21 cellular contexts compared by ENCODE assay signal in genomic region chr16:4979736-4980660, GRCh38. TPM values are rescaled to one million over a fixed set of nuclear protein-coding genes. Genes with fewer than 3 reads are reported as not detected.
DNase-seq lines count a peak whose midpoint lies in the region; ATAC-seq, FAIRE-seq and TF ChIP-seq lines count a peak whose summit lies in the region.
"Had no signal": no experiment of that assay in that cellular context is flagged by ENCODE, and none has a peak within 500 bp of the region (broad histone marks: within the 10 kb centered on the region; RNA-seq: fewer than 3 reads in every experiment).

No MANE protein-coding gene starts in this region.

- TF ChIP-seq RAD21 in K562 (CRISPR knock-in tag; conservative IDR thresholded peaks at IDR 0.05 in 1 of 2, IDR thresholded peaks at IDR 0.05 in 1 of 2), result no peak

- no peak for TF ChIP-seq EP300 in K562 (IDR thresholded peaks at IDR 0.05; ENCODE audit: low read length)

- 0 out of 2 replicates have a peak, but pooled peaks cover 7% of the 10 kb centered on the region for H4K20me1 ChIP-seq in K562 (replicated peaks; ENCODE audit: control insufficient read depth, insufficient read depth, low read length)

- H3K79me2 ChIP-seq in K562 (ENCODE audit: control insufficient read depth, insufficient read depth, low read length), result no peaks in the 10 kb centered on the region

- H3K4me3 ChIP-seq in K562, result no peak overlapping the region
- H3K4me3 ChIP-seq in spleen, result no peak overlapping the region
- no peak overlapping the region for H3K4me3 ChIP-seq in H7 (ENCODE audit: insufficient read depth, low read depth, low read length)
- H3K4me3 ChIP-seq: MG63, Peyer's patch had no signal

- H3K27me3 ChIP-seq in K562 (ENCODE audit: control insufficient read depth in 2 of 2, insufficient read depth in 2 of 2, low read length in 2 of 2) (peaks cover 11 to 33% of the 10 kb centered on the region in 2 experiments; a peak in 3 of 5 replicates), layer of hippocampus (ENCODE audit: control insufficient read depth, insufficient read depth, low read length) (no peaks in the 10 kb centered on the region), spleen (replicated peaks in 1 of 7) (peaks cover 0 to 28% (median 3%) of the 10 kb centered on the region in 7 donors), H7 (ENCODE audit: control insufficient read depth, insufficient read depth, low read length) (no peaks in the 10 kb centered on the region)
- H3K27me3 ChIP-seq: Peyer's patch had no signal

- POLR2A ChIA-PET in K562 (lab: Yijun Ruan, JAX), result interaction anchor here (0.6 kb wide), 1 partner anchor 112 kb away, joined by 3 read pairs; no protein-coding TSS in a partner anchor

- H3K9me3 ChIP-seq in K562 (replicated peaks; ENCODE audit: control insufficient read depth, insufficient read depth, low read depth, low read length), result no peaks in the 10 kb centered on the region
- peaks cover 0 to 18% (median 7%) of the 10 kb centered on the region in 8 donors for H3K9me3 ChIP-seq in spleen
- H3K9me3 ChIP-seq: MG63, Peyer's patch had no signal

- in situ Hi-C loops in K562 (cut with MboI), result no loop called here

- CTCF ChIA-PET in K562 (lab: Yijun Ruan, JAX; ENCODE audit: low intra/inter-chr PET ratio), result no interaction called here

- H3K4me1 ChIP-seq in K562 (replicated peaks in 1 of 2; ENCODE audit: control insufficient read depth in 2 of 2, insufficient read depth in 2 of 2, low read length in 2 of 2) (peaks cover 5 to 8% of the 10 kb centered on the region in 2 experiments; a peak in 4 of 5 replicates), spleen (peaks cover 0 to 8% (median 2%) of the 10 kb centered on the region in 6 donors)
- H3K4me1 ChIP-seq: Peyer's patch had no signal

- no peaks in the 10 kb centered on the region for H3K36me3 ChIP-seq in K562 (ENCODE audit: control insufficient read depth, insufficient read depth, low read length)
- no peaks in the 10 kb centered on the region for H3K36me3 ChIP-seq in spleen
- no peaks in the 10 kb centered on the region for H3K36me3 ChIP-seq in H7 (replicated peaks; ENCODE audit: control insufficient read depth, insufficient read depth, low read length)
- H3K36me3 ChIP-seq: MG63, Peyer's patch had no signal

- H3K27ac ChIP-seq in K562 (ENCODE audit: extremely low read depth, low read depth, low read length) (no peak overlapping the region), layer of hippocampus (ENCODE audit: low read depth, low read length) (peak overlapping the region; percentile 65), spleen (no peak overlapping the region)
- H3K27ac ChIP-seq: Peyer's patch had no signal

- H3K9ac ChIP-seq in K562 (ENCODE audit: insufficient read depth in 1 of 2, low read depth in 2 of 2, low read length in 2 of 2), result no peak overlapping the region

- TF ChIP-seq POLR2A in K562 (conservative IDR thresholded peaks at IDR 0.05) (no peak), spleen (IDR thresholded peaks at IDR 0.05) (no peak)

- intact Hi-C loops in K562 (cut with micrococcal nuclease), result no loop called here
- intact Hi-C loops in spleen (cut with DNase I; ENCODE audit: low total_unique reads), result no loop called here

- WGBS in K562 (ENCODE audit: insufficient coverage, low coverage, missing lambda C conversion rate), result 4% methylated on average over 25 of the region's 25 CpGs
- 65 to 70% (median 69%) methylated on average over 25 of the region's 25 CpGs for WGBS in spleen, 5 donors

- no TSS peak for BruUV-seq in K562 (replicated peaks; lab: Mats Ljungman, UMichigan)

- H2AFZ ChIP-seq in K562 (ENCODE audit: low read depth, low read length), result peak overlapping the region; percentile 71; the same call in 1 of the 2 replicates

- FAIRE-seq in K562 (lab: Jason Lieb, UNC), result peak; percentile 82
- FAIRE-seq: D721Med, GM12892 had no signal

- DNase-seq in OCI-M2 (lab: John Stamatoyannopoulos, UW; ENCODE audit: unreplicated experiment) (peak; percentile 22), K562 (ENCODE audit: extremely low read depth in 1 of 4, low spot score in 3 of 4) (peak; percentile 36 to 75 (median 58)), spleen (peak; percentile 36), retina (no peak), mucosa of gallbladder (ENCODE audit: low spot score) (no peak), H7 (no peak)
- DNase-seq: ACHN; CD4-positive, alpha-beta T cell; DMS79 treated with DMSO at 0.1 percent for 48 hours; GDM1; HFFc6; MG63; NCI-H1092 treated with DMSO at 0.1 percent for 48 hours; NCI-H187 treated with DMSO at 0.1 percent for 48 hours; NCI-H446 treated with DMSO at 0.1 percent for 48 hours; NCI-H748 treated with DMSO at 0.1 percent for 48 hours; SHP77 had no signal

- TF ChIP-seq CTCF in K562 (IDR thresholded peaks at IDR 0.05 in 2 of 3, conservative IDR thresholded peaks at IDR 0.05 in 1 of 3; ENCODE audit: insufficient read depth in 2 of 3, low read depth in 1 of 3, low read length in 3 of 3), result no peak
- no peak for TF ChIP-seq CTCF in spleen (IDR thresholded peaks at IDR 0.05 in 8 of 11, conservative IDR thresholded peaks at IDR 0.05 in 3 of 11)

- H3K4me2 ChIP-seq in K562 (ENCODE audit: insufficient read depth, low read length), result peak overlapping the region; percentile 24; the same call in 1 of the 2 replicates

- H3K9me1 ChIP-seq in K562 (ENCODE audit: control insufficient read depth, insufficient read depth, low read length), result no peaks in the 10 kb centered on the region

- peak; percentile 73 for ATAC-seq in K562

RNA-seq across cellular contexts. Expression of gene SEC14L5, which starts 21.9 kb away (rescaled TPM):
- 0.44 TPM in 1 of 2 replicates, not detected in the other for total RNA-seq in K562 (2011; cell fraction: chromatin; rRNA removed; ENCODE audit: low replicate concordance)
- not detected in 2 replicates for total RNA-seq in K562 (2011; cell fraction: nucleolus; rRNA removed)
- total RNA-seq in K562 (2011; cell fraction: nucleoplasm; rRNA removed), result 0.22 TPM in 1 of 2 replicates, not detected in the other
- total RNA-seq in K562 (2014; rRNA removed), result not detected in 2 replicates
- not detected in 2 replicates for total RNA-seq in K562 (2014; rRNA removed; fragmentation: Illumina TruSeq; extraction: Trizol)
- not detected in 2 replicates for total RNA-seq in K562 (2015; rRNA removed; fragmentation: Illumina TruSeq; extraction: Trizol)
- total RNA-seq in K562 (2021), result 0.22 TPM in 1 of 2 replicates, not detected in the other
- not detected in 2 replicates for polyA plus RNA-seq in K562 (2011; rRNA removed)
- 0.01 and 0.15 TPM in 2 replicates for polyA plus RNA-seq in K562 (2011; cell fraction: cytosol; rRNA removed)
- 0.01 TPM in 2 replicates for polyA plus RNA-seq in K562 (2011; cell fraction: nucleus; rRNA removed)
- not detected in 2 replicates for polyA plus RNA-seq in K562 (2012)
- polyA plus RNA-seq in K562 (2014; fragmentation: Illumina TruSeq; extraction: Trizol), result not detected in 2 replicates
- not detected for polyA plus RNA-seq in K562 (2014; fragmentation: Nextera tagmentation; extraction: Ambion mirVana)
- 0.11 TPM in 1 of 2 replicates, not detected in the other for polyA plus RNA-seq in K562 (2014; rRNA removed)
- not detected in 2 replicates for polyA minus RNA-seq in K562 (2011; rRNA and poly(A)+ RNA removed)
- polyA minus RNA-seq in K562 (2011; cell fraction: cytosol; rRNA and poly(A)+ RNA removed), result not detected in 2 replicates
- not detected in 2 replicates for polyA minus RNA-seq in K562 (2011; cell fraction: nucleus; rRNA and poly(A)+ RNA removed)
- under 1 TPM in 6 of 7 donors, not detected in 1; 0.13 to 0.94 (median 0.60) TPM for total RNA-seq in spleen
- polyA plus RNA-seq in spleen, result under 1 TPM; 0.06 to 0.26 (median 0.11) TPM
- 0.49 TPM for total RNA-seq in mucosa of gallbladder
- total RNA-seq in H7 (2014; rRNA removed; shearing (Covaris generic)), result 2.1 and 2.4 TPM in 2 replicates
- total RNA-seq: CD4-positive, alpha-beta T cell; HFFc6 had no signal

RNA-seq across cellular contexts. Expression of gene PPL, which starts 43.0 kb away (rescaled TPM):
- total RNA-seq in K562 (2011; cell fraction: chromatin; rRNA removed; ENCODE audit: low replicate concordance), result 0.07 and 0.19 TPM in 2 replicates
- total RNA-seq in K562 (2011; cell fraction: nucleolus; rRNA removed), result 0.17 and 0.53 TPM in 2 replicates
- 0.44 TPM in 1 of 2 replicates, not detected in the other for total RNA-seq in K562 (2011; cell fraction: nucleoplasm; rRNA removed)
- 0.09 and 0.16 TPM in 2 replicates for total RNA-seq in K562 (2014; rRNA removed)
- 0.03 TPM in 1 of 2 replicates, not detected in the other for total RNA-seq in K562 (2014; rRNA removed; fragmentation: Illumina TruSeq; extraction: Trizol)
- 0.04 TPM in 1 of 2 replicates, not detected in the other for total RNA-seq in K562 (2015; rRNA removed; fragmentation: Illumina TruSeq; extraction: Trizol)
- total RNA-seq in K562 (2021), result 0.07 and 0.13 TPM in 2 replicates
- polyA plus RNA-seq in K562 (2011; rRNA removed), result 0.05 and 0.07 TPM in 2 replicates
- polyA plus RNA-seq in K562 (2011; cell fraction: cytosol; rRNA removed), result 0.04 TPM in 2 replicates
- 0.11 and 0.33 TPM in 2 replicates for polyA plus RNA-seq in K562 (2011; cell fraction: nucleus; rRNA removed)
- 0.13 and 0.22 TPM in 2 replicates for polyA plus RNA-seq in K562 (2012)
- polyA plus RNA-seq in K562 (2014; fragmentation: Illumina TruSeq; extraction: Trizol), result 0.03 and 0.10 TPM in 2 replicates
- under 1 TPM in 1 of 2 experiments, not detected in 1; 0.15 TPM for polyA plus RNA-seq in K562 (2014; fragmentation: Nextera tagmentation; extraction: Ambion mirVana)
- 0.01 and 0.03 TPM in 2 replicates for polyA plus RNA-seq in K562 (2014; rRNA removed)
- 0.11 and 0.39 TPM in 2 replicates for polyA minus RNA-seq in K562 (2011; rRNA and poly(A)+ RNA removed)
- 0.19 and 0.27 TPM in 2 replicates for polyA minus RNA-seq in K562 (2011; cell fraction: cytosol; rRNA and poly(A)+ RNA removed)
- 0.11 and 0.13 TPM in 2 replicates for polyA minus RNA-seq in K562 (2011; cell fraction: nucleus; rRNA and poly(A)+ RNA removed)
- under 1 TPM in 4 of 7 donors, not detected in 3; 0.18 to 0.37 (median 0.19) TPM for total RNA-seq in spleen
- polyA plus RNA-seq in spleen, result under 1 TPM; 0.11 to 0.77 (median 0.29) TPM
- 62.2 TPM for total RNA-seq in mucosa of gallbladder
- 9.2 and 10.2 TPM in 2 replicates for total RNA-seq in H7 (2014; rRNA removed; shearing (Covaris generic))
- total RNA-seq: CD4-positive, alpha-beta T cell had no signal

RNA-seq across cellular contexts. Expression of gene NAGPA, which starts 53.7 kb away (rescaled TPM):
- total RNA-seq in K562 (2011; cell fraction: chromatin; rRNA removed; ENCODE audit: low replicate concordance), result 9.5 and 17.8 TPM in 2 replicates
- 19.6 and 28.9 TPM in 2 replicates for total RNA-seq in K562 (2011; cell fraction: nucleolus; rRNA removed)
- total RNA-seq in K562 (2011; cell fraction: nucleoplasm; rRNA removed), result 16.7 and 17.6 TPM in 2 replicates
- 12.5 and 12.7 TPM in 2 replicates for total RNA-seq in K562 (2014; rRNA removed)
- 3.0 and 3.8 TPM in 2 replicates for total RNA-seq in K562 (2014; rRNA removed; fragmentation: Illumina TruSeq; extraction: Trizol)
- total RNA-seq in K562 (2015; rRNA removed; fragmentation: Illumina TruSeq; extraction: Trizol), result 6.9 and 7.2 TPM in 2 replicates
- 11.9 and 12.8 TPM in 2 replicates for total RNA-seq in K562 (2021)
- 3.8 and 4.5 TPM in 2 replicates for polyA plus RNA-seq in K562 (2011; rRNA removed)
- polyA plus RNA-seq in K562 (2011; cell fraction: cytosol; rRNA removed), result 6.3 and 14.1 TPM in 2 replicates
- 11.2 and 19.4 TPM in 2 replicates for polyA plus RNA-seq in K562 (2011; cell fraction: nucleus; rRNA removed)
- polyA plus RNA-seq in K562 (2012), result 6.5 and 8.8 TPM in 2 replicates
- polyA plus RNA-seq in K562 (2014; fragmentation: Illumina TruSeq; extraction: Trizol), result 4.6 and 8.6 TPM in 2 replicates
- polyA plus RNA-seq in K562 (2014; fragmentation: Nextera tagmentation; extraction: Ambion mirVana), result under 1 TPM; 0.15 to 0.53 TPM
- polyA plus RNA-seq in K562 (2014; rRNA removed), result 11.1 and 12.7 TPM in 2 replicates
- polyA minus RNA-seq in K562 (2011; rRNA and poly(A)+ RNA removed), result 2.8 and 5.7 TPM in 2 replicates
- 5.6 and 6.1 TPM in 2 replicates for polyA minus RNA-seq in K562 (2011; cell fraction: cytosol; rRNA and poly(A)+ RNA removed)
- 7.6 and 9.0 TPM in 2 replicates for polyA minus RNA-seq in K562 (2011; cell fraction: nucleus; rRNA and poly(A)+ RNA removed)
- 10 to 100 TPM; 16.2 to 41.8 (median 25.4) TPM for total RNA-seq in spleen
- polyA plus RNA-seq in spleen, result 10 to 100 TPM; 11.8 to 17.7 (median 14.8) TPM
- total RNA-seq in mucosa of gallbladder, result 10.7 TPM
- 11.9 and 12.7 TPM in 2 replicates for total RNA-seq in H7 (2014; rRNA removed; shearing (Covaris generic))

Comparison
In these comparisons a context has a peak if more than half of its experiments do, and no peak if none do; other contexts are left out.
1. DNase-seq: peak in OCI-M2 (single experiment), K562 (4 of 4) and spleen (single experiment); none in retina (single experiment), mucosa of gallbladder (single experiment) and H7 (single experiment).